ENCODE assay signal across 8 cellular contexts in genomic region chr12:122182887-122183587, GRCh38. TPM values are rescaled to one million over a fixed set of nuclear protein-coding genes. Genes with fewer than 3 reads are reported as not detected.
A peak's percentile ranks its signal among the peaks of the same experiment; 100 is the strongest.
DNase-seq lines count a peak whose midpoint lies in the region; ATAC-seq and TF ChIP-seq lines count a peak whose summit lies in the region.

Gene LRRC43 (plus strand): TSS chr12:122183123. CDS start chr12:122183145, 22 bp downstream.

- H3K9ac ChIP-seq in Loucy (ENCODE audit: low read depth, low read length, poor library complexity, severe bottlenecking): no peak within 1 kb of the TSS

- no peaks in the 10 kb centered on the region for H3K4me1 ChIP-seq in Loucy (ENCODE audit: insufficient read depth, low read length, poor library complexity, severe bottlenecking)
- H3K4me1 ChIP-seq in esophagus muscularis mucosa: peaks cover 0 to 13% (median 12%) of the 10 kb centered on the region in 4 donors

- H4K20me1 ChIP-seq in Loucy (ENCODE audit: insufficient read depth, low read length, poor library complexity, severe bottlenecking): no peaks in the 10 kb centered on the region

- TF ChIP-seq EP300 in esophagus muscularis mucosa (IDR thresholded peaks at IDR 0.05): no peak

- peak within 1 kb of the TSS; percentile 52 for H3K4me2 ChIP-seq in Loucy (ENCODE audit: low read depth, low read length, poor library complexity, severe bottlenecking)

- intact Hi-C loops in esophagus muscularis mucosa (cut with DNase I): no loop called here

- H3K4me3 ChIP-seq in BJ (ENCODE audit: low read depth, low read length) (peak within 1 kb of the TSS; percentile 49), Loucy (ENCODE audit: low read length, poor library complexity, severe bottlenecking) (peak within 1 kb of the TSS; percentile 61), esophagus muscularis mucosa (peak within 1 kb of the TSS; percentile 55 to 65 (median 61))

- WGBS in esophagus muscularis mucosa: 3% methylated on average over 18 of the region's 63 CpGs

- no peaks in the 10 kb centered on the region for H3F3A ChIP-seq in Loucy (ENCODE audit: low read depth)

- peak within 1 kb of the TSS; percentile 47 for H2AFZ ChIP-seq in Loucy (ENCODE audit: low read length)

- H3K9me3 ChIP-seq in Loucy (ENCODE audit: insufficient read depth, low read depth, low read length) (no peaks in the 10 kb centered on the region), esophagus muscularis mucosa (no peaks in the 10 kb centered on the region)

- ATAC-seq in naive B cell (ENCODE audit: low read depth in 2 of 2) (peak; percentile 67 to 69), GM19035 (IDR thresholded peaks at IDR 0.05; ENCODE audit: unreplicated experiment) (no peak), GM18517 (IDR thresholded peaks at IDR 0.05; ENCODE audit: unreplicated experiment) (no peak)

- no peaks in the 10 kb centered on the region for H3K79me2 ChIP-seq in Loucy (ENCODE audit: insufficient read depth, low read length)

- H3K27ac ChIP-seq in esophagus muscularis mucosa (replicated peaks in 1 of 4): no peak within 1 kb of the TSS

- no peaks in the 10 kb centered on the region for H3K9me3 Mint-ChIP-seq in activated CD4-positive, alpha-beta memory T cell treated with anti-CD3 and anti-CD28 coated beads, Interleukin-2, amount 10 ng/mL, durations not matched to agents 7 days and 5 days
- peaks cover 0 to 2% (median 0%) of the 10 kb centered on the region in 7 donors for H3K9me3 Mint-ChIP-seq in naive B cell

- peak within 1 kb of the TSS; percentile 62 for H3K4me3 Mint-ChIP-seq in activated CD4-positive, alpha-beta memory T cell treated with anti-CD3 and anti-CD28 coated beads, Interleukin-2, amount 10 ng/mL, durations not matched to agents 7 days and 5 days
- peak within 1 kb of the TSS; percentile 80 to 92 (median 88) for H3K4me3 Mint-ChIP-seq in naive B cell

- H3K27me3 Mint-ChIP-seq in activated CD4-positive, alpha-beta memory T cell treated with anti-CD3 and anti-CD28 coated beads, Interleukin-2, amount 10 ng/mL, durations not matched to agents 7 days and 5 days: peaks cover 31% of the 10 kb centered on the region
- H3K27me3 Mint-ChIP-seq in naive B cell: peaks cover 4 to 9% (median 8%) of the 10 kb centered on the region in 3 donors

- DNase-seq in BJ (ENCODE audit: low read depth) (no peak), esophagus muscularis mucosa (ENCODE audit: extremely low spot score) (no peak), naive B cell (peak; percentile 48), NCI-H446 treated with DMSO at 0.1 percent for 48 hours (lab: John Stamatoyannopoulos, UW) (no peak)
- peak; percentile 46 for DNase-seq in activated CD4-positive, alpha-beta memory T cell treated with anti-CD3 and anti-CD28 coated beads, Interleukin-2, amount 10 ng/mL, durations not matched to agents 7 days and 5 days

- H3K9me2 ChIP-seq in Loucy (replicated peaks; ENCODE audit: low read depth, low read length): no peaks in the 10 kb centered on the region

- H3K36me3 ChIP-seq in BJ (ENCODE audit: control insufficient read depth, insufficient read depth, low read length): no peaks in the 10 kb centered on the region
- H3K36me3 ChIP-seq in Loucy (ENCODE audit: insufficient read depth, low read length): no peaks in the 10 kb centered on the region
- H3K36me3 ChIP-seq in esophagus muscularis mucosa: no peaks in the 10 kb centered on the region

- H3K27ac Mint-ChIP-seq in activated CD4-positive, alpha-beta memory T cell treated with anti-CD3 and anti-CD28 coated beads, Interleukin-2, amount 10 ng/mL, durations not matched to agents 7 days and 5 days: no peak within 1 kb of the TSS
- peak within 1 kb of the TSS in 5 of 6 donors; percentile 29 to 93 (median 86) for H3K27ac Mint-ChIP-seq in naive B cell

- no peaks in the 10 kb centered on the region for H3K36me3 Mint-ChIP-seq in activated CD4-positive, alpha-beta memory T cell treated with anti-CD3 and anti-CD28 coated beads, Interleukin-2, amount 10 ng/mL, durations not matched to agents 7 days and 5 days (ENCODE audit: low read depth)
- H3K36me3 Mint-ChIP-seq in naive B cell: no peaks in the 10 kb centered on the region

- peaks cover 8% of the 10 kb centered on the region for H3K4me1 Mint-ChIP-seq in activated CD4-positive, alpha-beta memory T cell treated with anti-CD3 and anti-CD28 coated beads, Interleukin-2, amount 10 ng/mL, durations not matched to agents 7 days and 5 days
- H3K4me1 Mint-ChIP-seq in naive B cell: peaks cover 18 to 27% (median 25%) of the 10 kb centered on the region in 3 donors

- TF ChIP-seq CTCF in BJ (IDR thresholded peaks at IDR 0.05; ENCODE audit: insufficient read depth, low read depth, low read length): no peak
- no peak for TF ChIP-seq CTCF in Loucy (conservative IDR thresholded peaks at IDR 0.05; ENCODE audit: low read length)
- TF ChIP-seq CTCF in esophagus muscularis mucosa (IDR thresholded peaks at IDR 0.05): no peak

- CTCF ChIA-PET in BJ (lab: Yijun Ruan, JAX): interaction anchor here (2.1 kb wide), 1 partner anchor 8 kb away, joined by 7 read pairs; no protein-coding TSS in a partner anchor
- CTCF ChIA-PET in activated CD4-positive, alpha-beta memory T cell treated with anti-CD3 and anti-CD28 coated beads, Interleukin-2, amount 10 ng/mL, durations not matched to agents 7 days and 5 days (lab: Charles Lee): interaction anchor here (1.2 to 1.3 kb wide), 2 partner anchors 8 to 59 kb away, joined by 3 to 5 read pairs; no protein-coding TSS in a partner anchor

- no peak for TF ChIP-seq POLR2A in esophagus muscularis mucosa (IDR thresholded peaks at IDR 0.05; ENCODE audit: low read depth)

- H3K27me3 ChIP-seq in BJ (ENCODE audit: control insufficient read depth, insufficient read depth, low read length) (no peaks in the 10 kb centered on the region), Loucy (ENCODE audit: insufficient read depth, low read length, poor library complexity, severe bottlenecking) (no peaks in the 10 kb centered on the region), esophagus muscularis mucosa (peaks cover 0 to 9% (median 0%) of the 10 kb centered on the region in 4 donors)

- POLR2A ChIA-PET in BJ (lab: Charles Lee): no interaction called here
- POLR2A ChIA-PET in activated CD4-positive, alpha-beta memory T cell treated with anti-CD3 and anti-CD28 coated beads, Interleukin-2, amount 10 ng/mL, durations not matched to agents 7 days and 5 days (lab: Charles Lee): interaction anchor here (1.1 to 1.2 kb wide), 2 partner anchors 16 to 23 kb away, joined by 3 to 4 read pairs; no protein-coding TSS in a partner anchor

RNA-seq across cellular contexts. Expression of gene LRRC43, which starts in this region (rescaled TPM):
- polyA plus RNA-seq in BJ (2011; rRNA removed) (0.71 and 1.6 TPM in 2 replicates), naive B cell (ENCODE audit: low read depth in 6 of 6) (not detected)
- polyA minus RNA-seq in BJ (2011; rRNA and poly(A)+ RNA removed): 1.4 TPM in 1 of 2 replicates, not detected in the other
- total RNA-seq in activated CD4-positive, alpha-beta memory T cell treated with anti-CD3 and anti-CD28 coated beads, Interleukin-2, amount 10 ng/mL, durations not matched to agents 7 days and 5 days: under 1 TPM in 1 of 2 experiments, not detected in 1; 0.38 TPM
- 1 to 10 TPM in 2 of 4 donors, under 1 TPM in 1, not detected in 1; 0.99 to 2.5 (median 1.3) TPM for total RNA-seq in esophagus muscularis mucosa

Comparison
In these comparisons a context has a peak if more than half of its experiments do, and no peak if none do; other contexts are left out.
1. Peak in DNase-seq in activated CD4-positive, alpha-beta memory T cell treated with anti-CD3 and anti-CD28 coated beads, Interleukin-2, amount 10 ng/mL, durations not matched to agents 7 days and 5 days; RNA of the gene not detected or under 1 TPM.
2. Peak in DNase-seq and ATAC-seq in naive B cell; RNA of the gene not detected or under 1 TPM.